8 cellular contexts compared by ENCODE assay signal in the genomic region with DNA sequence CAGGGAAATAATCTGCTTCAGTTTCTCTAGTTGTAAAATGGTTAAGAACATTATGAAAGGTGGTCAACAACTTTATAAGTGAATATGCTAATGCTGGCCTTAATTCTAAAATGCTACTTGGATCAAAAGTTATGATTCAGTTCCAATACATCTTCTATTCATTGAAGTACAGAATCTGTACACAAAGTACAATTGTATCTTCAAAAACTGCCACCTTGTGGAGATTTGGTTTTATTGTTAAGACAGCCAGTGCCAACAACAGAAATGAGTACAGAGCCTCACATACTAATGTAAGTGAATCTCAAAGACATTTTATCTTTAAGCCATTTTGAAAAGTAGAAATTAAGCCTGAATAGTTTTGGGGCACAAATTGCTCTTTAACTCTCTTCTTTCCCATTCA.
A peak's percentile ranks its signal among the peaks of the same experiment; 100 is the strongest.
DNase-seq lines count a peak whose midpoint lies in the region; ATAC-seq and TF ChIP-seq lines count a peak whose summit lies in the region.

No MANE protein-coding gene starts in this region.

- H3K9me3 ChIP-seq in Loucy (ENCODE audit: insufficient read depth, low read depth, low read length) (no peaks in the 10 kb centered on the region), breast epithelium (no peaks in the 10 kb centered on the region)
- no peaks in the 10 kb centered on the region for H3K9me3 ChIP-seq in CD8-positive, alpha-beta T cell (ENCODE audit: low read length)

- no peak overlapping the region for H2AK5ac ChIP-seq in mesendoderm (ENCODE audit: low read length)

- H3K27me3 Mint-ChIP-seq in CD8-positive, alpha-beta T cell (ENCODE audit: low read depth), result no peaks in the 10 kb centered on the region

- intact Hi-C loops in breast epithelium (cut with DNase I; ENCODE audit: low total_unique reads), result no loop called here
- intact Hi-C loops in sciatic nerve (cut with DNase I), result no loop called here
- intact Hi-C loops in CD8-positive, alpha-beta T cell (cut with DNase I, micrococcal nuclease), result no loop called here

- POLR2A ChIA-PET in CD8-positive, alpha-beta T cell (lab: Charles Lee), result no interaction called here

- CTCF ChIA-PET in CD8-positive, alpha-beta T cell (lab: Charles Lee), result no interaction called here

- H3K27ac ChIP-seq in breast epithelium (peak overlapping the region in 1 of 2 donors; percentile 15), mesendoderm (ENCODE audit: low read depth, low read length) (no peak overlapping the region)
- H3K27ac ChIP-seq in CD8-positive, alpha-beta T cell (ENCODE audit: low read depth, low read length), result no peak overlapping the region

- H3K9me2 ChIP-seq in Loucy (replicated peaks; ENCODE audit: low read depth, low read length), result no peaks in the 10 kb centered on the region

- no peak overlapping the region for H3K23ac ChIP-seq in mesendoderm (ENCODE audit: low read length)

- H3K4ac ChIP-seq in mesendoderm (ENCODE audit: low read depth, low read length), result no peak overlapping the region

- H2AFZ ChIP-seq in Loucy (ENCODE audit: low read length), result 0 out of 2 replicates have a peak overlapping the region, but pooled peaks have one; percentile 34

- TF ChIP-seq CTCF in Loucy (conservative IDR thresholded peaks at IDR 0.05; ENCODE audit: low read length) (peak; percentile 62), breast epithelium (IDR thresholded peaks at IDR 0.05) (peak in 2 of 3 donors; percentile 32 to 41)
- no peak for TF ChIP-seq CTCF in CD8-positive, alpha-beta T cell (IDR thresholded peaks at IDR 0.05)

- no peak overlapping the region for H3K4me3 Mint-ChIP-seq in CD8-positive, alpha-beta T cell

- H4K20me1 ChIP-seq in Loucy (ENCODE audit: insufficient read depth, low read length, poor library complexity, severe bottlenecking), result no peaks in the 10 kb centered on the region

- peak; percentile 27 to 51 for DNase-seq in NCI-H2081 (lab: John Stamatoyannopoulos, UW)
- DNase-seq in NCI-H2081 treated with DMSO at 0.1 percent for 48 hours (lab: John Stamatoyannopoulos, UW), result no peak
- no peak for DNase-seq in breast epithelium (ENCODE audit: low spot score in 2 of 2)
- no peak for DNase-seq in mesendoderm
- DNase-seq in activated CD4-positive, CD25-positive, alpha-beta regulatory T cell (lab: John Stamatoyannopoulos, UW), result no peak
- DNase-seq in sciatic nerve (ENCODE audit: low spot score), result no peak
- no peak for DNase-seq in CD8-positive, alpha-beta T cell

- H3K79me2 ChIP-seq in Loucy (ENCODE audit: insufficient read depth, low read length), result no peaks in the 10 kb centered on the region
- H3K79me2 ChIP-seq in mesendoderm (ENCODE audit: control insufficient read depth, insufficient read depth, low read length), result no peaks in the 10 kb centered on the region

- H3K4me3 ChIP-seq in Loucy (ENCODE audit: low read length, poor library complexity, severe bottlenecking) (no peak overlapping the region), breast epithelium (no peak overlapping the region), mesendoderm (ENCODE audit: low read length) (no peak overlapping the region)
- H3K4me3 ChIP-seq in CD8-positive, alpha-beta T cell (ENCODE audit: low read depth, low read length), result no peak overlapping the region

- TF ChIP-seq POLR2A in breast epithelium (IDR thresholded peaks at IDR 0.05), result no peak

- no peak overlapping the region for H3K27ac Mint-ChIP-seq in CD8-positive, alpha-beta T cell

- H4K5ac ChIP-seq in mesendoderm (ENCODE audit: low read length), result no peak overlapping the region

- no peaks in the 10 kb centered on the region for H3F3A ChIP-seq in Loucy (ENCODE audit: low read depth)

- H3K9me3 Mint-ChIP-seq in CD8-positive, alpha-beta T cell, result no peaks in the 10 kb centered on the region

- no peak overlapping the region for H2BK120ac ChIP-seq in mesendoderm (ENCODE audit: low read depth, low read length)

- H3K4me2 ChIP-seq in Loucy (ENCODE audit: low read depth, low read length, poor library complexity, severe bottlenecking), result no peak overlapping the region
- H3K4me2 ChIP-seq in mesendoderm (ENCODE audit: low read length), result peak overlapping the region; percentile 39

- H3K36me3 Mint-ChIP-seq in CD8-positive, alpha-beta T cell, result no peaks in the 10 kb centered on the region

- H3K56ac ChIP-seq in mesendoderm (ENCODE audit: low read length), result peak overlapping the region; percentile 49

- H3K9ac ChIP-seq in Loucy (ENCODE audit: low read depth, low read length, poor library complexity, severe bottlenecking), result no peak overlapping the region
- no peak overlapping the region for H3K9ac ChIP-seq in mesendoderm (ENCODE audit: low read length)

- H2BK5ac ChIP-seq in mesendoderm (ENCODE audit: low read length), result no peak overlapping the region

- H3K36me3 ChIP-seq in Loucy (ENCODE audit: insufficient read depth, low read length) (no peaks in the 10 kb centered on the region), breast epithelium (no peaks in the 10 kb centered on the region), mesendoderm (ENCODE audit: control insufficient read depth, insufficient read depth, low read length) (no peaks in the 10 kb centered on the region)
- no peaks in the 10 kb centered on the region for H3K36me3 ChIP-seq in CD8-positive, alpha-beta T cell (ENCODE audit: insufficient read depth, low read length)

- no peak overlapping the region for H4K8ac ChIP-seq in mesendoderm (ENCODE audit: low read depth, low read length)

- H3K4me1 Mint-ChIP-seq in CD8-positive, alpha-beta T cell (ENCODE audit: low read depth), result no peaks in the 10 kb centered on the region

- H2BK15ac ChIP-seq in mesendoderm (replicated peaks; ENCODE audit: low read depth), result no peak overlapping the region

- H3K18ac ChIP-seq in mesendoderm (ENCODE audit: low read length), result no peak overlapping the region

- H3K27me3 ChIP-seq in Loucy (ENCODE audit: insufficient read depth, low read length, poor library complexity, severe bottlenecking) (no peaks in the 10 kb centered on the region), breast epithelium (no peaks in the 10 kb centered on the region), mesendoderm (ENCODE audit: insufficient read depth, low read length, poor library complexity) (no peaks in the 10 kb centered on the region)
- no peaks in the 10 kb centered on the region for H3K27me3 ChIP-seq in CD8-positive, alpha-beta T cell (ENCODE audit: insufficient read depth, low read length)

- ATAC-seq in sciatic nerve, result no peak
- ATAC-seq in CD8-positive, alpha-beta T cell, result no peak

- no peaks in the 10 kb centered on the region for H3K79me1 ChIP-seq in mesendoderm (ENCODE audit: low read length)

- no peaks in the 10 kb centered on the region for H3K4me1 ChIP-seq in Loucy (ENCODE audit: insufficient read depth, low read length, poor library complexity, severe bottlenecking)
- H3K4me1 ChIP-seq in breast epithelium, result no peaks in the 10 kb centered on the region
- H3K4me1 ChIP-seq in mesendoderm (ENCODE audit: control insufficient read depth, low read depth, low read length), result no peaks in the 10 kb centered on the region
- H3K4me1 ChIP-seq in CD8-positive, alpha-beta T cell (ENCODE audit: insufficient read depth, low read length), result no peaks in the 10 kb centered on the region

Comparison
In these comparisons a context has a peak if more than half of its experiments do, and no peak if none do; other contexts are left out.
1. DNase-seq: peak in NCI-H2081 (2 of 2); none in NCI-H2081 treated with DMSO at 0.1 percent for 48 hours (single experiment), breast epithelium (0 of 2), mesendoderm (single experiment), activated CD4-positive, CD25-positive, alpha-beta regulatory T cell (0 of 4), sciatic nerve (single experiment) and CD8-positive, alpha-beta T cell (0 of 7).